Comparison of ENCODE assay signal across 7 cellular contexts in the genomic region with DNA sequence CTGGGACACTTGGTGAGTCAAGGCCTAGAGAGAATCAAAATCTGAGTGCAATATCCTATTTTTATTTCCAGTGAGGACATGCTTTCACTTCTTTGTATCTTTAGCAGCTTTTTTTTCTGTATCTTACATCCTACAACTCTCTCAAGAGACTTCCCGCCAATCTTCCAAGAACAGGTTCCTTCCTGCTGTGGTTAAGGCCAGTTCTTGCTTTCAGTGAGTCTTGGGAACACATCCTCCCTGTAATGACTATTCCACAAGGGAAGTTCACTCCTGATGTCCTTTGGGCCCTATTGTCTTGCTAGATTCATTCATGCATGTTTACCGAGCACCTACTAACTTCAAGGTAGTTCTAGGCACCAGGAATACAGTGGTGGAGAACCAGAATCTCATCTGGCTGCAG.
"Had no signal": no experiment of that assay in that cellular context is flagged by ENCODE, and none has a peak within 500 bp of the region (broad histone marks: within the 10 kb centered on the region; RNA-seq: fewer than 3 reads in every experiment).

No MANE protein-coding gene starts in this region.

- DNase-seq: IMR-90, KBM-7, KG1 had no signal

- H3K4me3 Mint-ChIP-seq: IgD-negative memory B cell had no signal

- H3K4me3 ChIP-seq: K562 had no signal

- H3K27ac ChIP-seq: HL-60 had no signal

- ATAC-seq: HepG2, K562 had no signal

- H3K36me3 Mint-ChIP-seq: IgD-negative memory B cell had no signal

- H3K9me3 Mint-ChIP-seq: IgD-negative memory B cell had no signal

- H3K27ac Mint-ChIP-seq: IgD-negative memory B cell had no signal
